Comparison of ENCODE assay signal across 12 cellular contexts in the genomic region with DNA sequence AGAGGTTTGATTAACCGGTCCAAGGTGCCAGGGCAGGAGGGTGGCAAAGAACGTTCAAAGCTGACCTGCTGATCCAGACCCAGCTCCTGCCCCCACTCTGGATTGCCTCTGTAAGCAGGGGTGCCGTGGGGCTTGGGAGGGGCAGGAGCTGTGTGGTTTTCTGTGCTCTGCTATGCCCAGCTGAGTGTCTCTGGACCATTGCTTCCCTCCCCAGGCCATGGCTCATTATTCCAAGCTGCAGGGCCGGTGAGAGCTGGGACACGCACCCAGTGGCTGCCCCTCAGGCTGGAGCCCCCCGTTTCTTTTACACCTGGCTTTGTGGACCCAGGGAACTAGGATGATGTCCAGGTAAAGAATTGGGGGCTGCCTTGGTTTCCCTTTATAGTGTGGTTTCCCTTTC.
DNase-seq lines count a peak whose midpoint lies in the region; TF ChIP-seq lines count a peak whose summit lies in the region.
"Had no signal": no experiment of that assay in that cellular context is flagged by ENCODE, and none has a peak within 500 bp of the region (broad histone marks: within the 10 kb centered on the region; RNA-seq: fewer than 3 reads in every experiment).

No MANE protein-coding gene starts in this region.

- no peak overlapping the region for H3K27ac ChIP-seq in spleen
- no peak overlapping the region for H3K27ac ChIP-seq in esophagus squamous epithelium
- H3K27ac ChIP-seq in caudate nucleus (ENCODE audit: low read depth, low read length) = no peak overlapping the region

- TF ChIP-seq POLR2A in spleen (IDR thresholded peaks at IDR 0.05) (no peak), esophagus squamous epithelium (IDR thresholded peaks at IDR 0.05) (no peak)

- peaks cover 34% of the 10 kb centered on the region for H3K4me1 Mint-ChIP-seq in CD14-positive monocyte

- H3K9me3 ChIP-seq in spleen (no peaks in the 10 kb centered on the region), esophagus squamous epithelium (no peaks in the 10 kb centered on the region)
- H3K9me3 ChIP-seq: HAP-1 had no signal

- peaks cover 0 to 6% of the 10 kb centered on the region in 2 donors for H3K36me3 Mint-ChIP-seq in CD14-positive monocyte
- H3K36me3 Mint-ChIP-seq: CD8-positive, alpha-beta T cell had no signal

- H3K4me3 ChIP-seq in spleen (no peak overlapping the region), esophagus squamous epithelium (no peak overlapping the region)
- H3K4me3 ChIP-seq: HAP-1 had no signal

- no peaks in the 10 kb centered on the region for H3K27me3 ChIP-seq in spleen (replicated peaks in 1 of 7)
- H3K27me3 ChIP-seq in esophagus squamous epithelium = no peaks in the 10 kb centered on the region

- H3K9me3 Mint-ChIP-seq in CD14-positive monocyte = peaks cover 0 to 6% (median 4%) of the 10 kb centered on the region in 7 donors
- H3K9me3 Mint-ChIP-seq: CD8-positive, alpha-beta T cell had no signal

- intact Hi-C loops in CD14-positive monocyte (cut with micrococcal nuclease) (no loop called here), spleen (cut with DNase I; ENCODE audit: low total_unique reads) (no loop called here), esophagus squamous epithelium (cut with DNase I) (no loop called here)

- peaks cover 1 to 2% (median 1%) of the 10 kb centered on the region in 3 donors for H3K27me3 Mint-ChIP-seq in CD14-positive monocyte (ENCODE audit: low read depth in 3 of 3)

- DNase-seq in CD14-positive monocyte (ENCODE audit: low spot score) (no peak), ecto neural progenitor cell (ENCODE audit: low spot score) (peak; percentile 15), mesenteric fat pad (ENCODE audit: low spot score) (peak; percentile 47), spleen (peak; percentile 47), esophagus squamous epithelium (lab: John Stamatoyannopoulos, UW) (no peak), caudate nucleus (lab: John Stamatoyannopoulos, UW) (no peak), NCI-H2196 treated with DMSO at 0.1 percent for 48 hours (lab: John Stamatoyannopoulos, UW; ENCODE audit: unreplicated experiment) (no peak)
- DNase-seq: ACHN, Calu3, GF-D8 had no signal

- no peak overlapping the region for H3K4me3 Mint-ChIP-seq in CD14-positive monocyte
- H3K4me3 Mint-ChIP-seq: CD8-positive, alpha-beta T cell had no signal

- H3K4me1 ChIP-seq in spleen = peaks cover 0 to 29% (median 10%) of the 10 kb centered on the region in 6 donors
- no peaks in the 10 kb centered on the region for H3K4me1 ChIP-seq in esophagus squamous epithelium
- H3K4me1 ChIP-seq: HAP-1 had no signal

- no peak for TF ChIP-seq CTCF in CD14-positive monocyte (IDR thresholded peaks at IDR 0.05)
- TF ChIP-seq CTCF in spleen (IDR thresholded peaks at IDR 0.05 in 8 of 11, conservative IDR thresholded peaks at IDR 0.05 in 3 of 11) = no peak
- no peak for TF ChIP-seq CTCF in esophagus squamous epithelium (IDR thresholded peaks at IDR 0.05)

- peak overlapping the region in 5 of 7 donors; percentile 36 to 91 (median 51) for H3K27ac Mint-ChIP-seq in CD14-positive monocyte
- H3K27ac Mint-ChIP-seq: CD8-positive, alpha-beta T cell had no signal

- H3K36me3 ChIP-seq in spleen (no peaks in the 10 kb centered on the region), esophagus squamous epithelium (no peaks in the 10 kb centered on the region)
- H3K36me3 ChIP-seq: HAP-1 had no signal

- WGBS in spleen, 5 donors = 82 to 97% (median 85%) methylated on average over 6 of the region's 6 CpGs
- 84% methylated on average over 5 to 6 of the region's 6 CpGs for whole genome bisulfite sequencing in esophagus squamous epithelium, 2 donors

Comparison
In these comparisons a context has a peak if more than half of its experiments do, and no peak if none do; other contexts are left out.
1. DNase-seq: peak in ecto neural progenitor cell (single experiment), mesenteric fat pad (single experiment) and spleen (single experiment); none in CD14-positive monocyte (single experiment), esophagus squamous epithelium (single experiment), caudate nucleus (0 of 61) and NCI-H2196 treated with DMSO at 0.1 percent for 48 hours (single experiment).